ENCODE assay signal across 9 cellular contexts in the genomic region with DNA sequence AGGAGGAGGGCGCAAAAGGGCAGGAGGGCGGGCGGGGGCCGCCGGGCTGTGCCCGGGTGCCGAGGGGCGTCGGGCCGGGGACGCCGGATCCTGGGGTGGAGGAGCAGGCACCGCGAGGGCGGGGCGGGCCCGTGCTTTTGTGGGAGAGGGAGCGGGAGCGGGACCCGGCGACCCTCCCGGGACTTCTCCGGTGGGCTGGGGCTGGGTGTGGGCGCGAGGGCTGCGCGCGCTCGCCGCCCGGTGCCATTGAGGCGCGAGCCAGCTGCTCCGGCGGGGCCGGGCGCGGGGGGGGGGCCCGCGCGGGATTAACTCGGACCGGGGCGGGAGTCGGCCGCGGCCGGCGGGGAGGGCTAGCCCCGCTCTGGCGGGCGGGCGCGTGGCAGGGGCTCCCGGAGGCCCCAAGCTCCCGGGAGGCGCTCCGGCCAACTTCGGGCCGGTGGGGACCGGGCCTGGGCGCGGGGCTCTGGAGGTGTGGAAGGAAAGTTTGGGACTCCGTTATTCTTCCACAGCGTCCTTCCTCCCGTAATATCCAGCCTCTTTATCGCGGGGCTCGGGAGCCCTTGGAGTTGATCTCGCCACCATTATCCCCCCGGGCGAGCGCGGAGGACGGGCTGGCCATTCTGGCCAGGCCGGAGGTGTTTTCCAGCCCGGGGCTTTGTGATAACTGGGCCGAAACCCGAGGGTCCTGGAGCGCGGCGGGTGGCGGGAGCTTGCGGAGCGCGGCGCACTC. TPM values are rescaled to one million over a fixed set of nuclear protein-coding genes. Genes with fewer than 3 reads are reported as not detected.
DNase-seq lines count a peak whose midpoint lies in the region; FAIRE-seq and TF ChIP-seq lines count a peak whose summit lies in the region.
"Had no signal": no experiment of that assay in that cellular context is flagged by ENCODE, and none has a peak within 500 bp of the region (broad histone marks: within the 10 kb centered on the region; RNA-seq: fewer than 3 reads in every experiment).

No MANE protein-coding gene starts in this region.

- H4K20me1 ChIP-seq in Loucy (ENCODE audit: insufficient read depth, low read length, poor library complexity, severe bottlenecking): no peaks in the 10 kb centered on the region
- no peaks in the 10 kb centered on the region for H4K20me1 ChIP-seq in neural cell (ENCODE audit: insufficient read depth)

- H3F3A ChIP-seq in Loucy (ENCODE audit: low read depth) (no peaks in the 10 kb centered on the region), neural cell (ENCODE audit: insufficient read depth, low read length, poor library complexity, severe bottlenecking) (no peaks in the 10 kb centered on the region)

- peaks cover 27% of the 10 kb centered on the region for H3K4me1 Mint-ChIP-seq in activated naive CD4-positive, alpha-beta T cell treated with anti-CD3 and anti-CD28 coated beads, Interleukin-2, amount 10 ng/mL, durations not matched to agents 7 days and 5 days

- H3K27ac ChIP-seq in C4-2B (peak overlapping the region; percentile 46), esophagus (ENCODE audit: low read depth in 2 of 2, low read length in 1 of 2) (no peak overlapping the region), neural cell (ENCODE audit: low read length) (no peak overlapping the region)
- H3K27ac ChIP-seq: neutrophil had no signal

- no peak overlapping the region for H3K4me3 Mint-ChIP-seq in activated naive CD4-positive, alpha-beta T cell treated with anti-CD3 and anti-CD28 coated beads, Interleukin-2, amount 10 ng/mL, durations not matched to agents 7 days and 5 days

- no peaks in the 10 kb centered on the region for H3K9me3 Mint-ChIP-seq in activated naive CD4-positive, alpha-beta T cell treated with anti-CD3 and anti-CD28 coated beads, Interleukin-2, amount 10 ng/mL, durations not matched to agents 7 days and 5 days

- no peaks in the 10 kb centered on the region for H3K79me2 ChIP-seq in Loucy (ENCODE audit: insufficient read depth, low read length)
- H3K79me2 ChIP-seq in neural cell (replicated peaks; ENCODE audit: insufficient read depth, low read length): peaks cover 50% of the 10 kb centered on the region

- peaks cover 76% of the 10 kb centered on the region for H3K27me3 Mint-ChIP-seq in activated naive CD4-positive, alpha-beta T cell treated with anti-CD3 and anti-CD28 coated beads, Interleukin-2, amount 10 ng/mL, durations not matched to agents 7 days and 5 days

- DNase-seq in stimulated activated naive CD4-positive, alpha-beta T cell (lab: John Stamatoyannopoulos, UW): no peak
- DNase-seq in 8988T (no peak), RCC 7860 (ENCODE audit: low spot score) (no peak)
- no peak for DNase-seq in activated naive CD4-positive, alpha-beta T cell treated with anti-CD3 and anti-CD28 coated beads, Interleukin-2, amount 10 ng/mL, durations not matched to agents 7 days and 5 days

- no peaks in the 10 kb centered on the region for H3K27me3 ChIP-seq in Loucy (ENCODE audit: insufficient read depth, low read length, poor library complexity, severe bottlenecking)
- peaks cover 0 to 24% of the 10 kb centered on the region in 2 donors for H3K27me3 ChIP-seq in esophagus (ENCODE audit: control insufficient read depth in 1 of 2, insufficient read depth in 2 of 2, low read length in 2 of 2)
- H3K27me3 ChIP-seq in neural cell (ENCODE audit: insufficient read depth, low read depth, low read length): no peaks in the 10 kb centered on the region

- H3K36me3 ChIP-seq in Loucy (ENCODE audit: insufficient read depth, low read length) (no peaks in the 10 kb centered on the region), esophagus (ENCODE audit: control insufficient read depth in 2 of 2, insufficient read depth in 2 of 2, low read length in 1 of 2) (no peaks in the 10 kb centered on the region), neural cell (ENCODE audit: insufficient read depth, low read length) (no peaks in the 10 kb centered on the region)
- H3K36me3 ChIP-seq: neutrophil had no signal

- WGBS in esophagus, 2 donors: 2% methylated on average over 43 to 87 of the region's 87 CpGs

- H2AFZ ChIP-seq in Loucy (ENCODE audit: low read length) (peak overlapping the region; percentile 55; the same call in 1 of the 2 replicates), neural cell (ENCODE audit: low read depth, low read length) (peak overlapping the region; percentile 12)

- TF ChIP-seq EP300 in neural cell (conservative IDR thresholded peaks at IDR 0.05; ENCODE audit: poor library complexity, severe bottlenecking): peak; percentile 5

- FAIRE-seq in RCC 7860 (lab: Jason Lieb, UNC): no peak

- TF ChIP-seq CTCF in C4-2B (conservative IDR thresholded peaks at IDR 0.05) (no peak), Loucy (conservative IDR thresholded peaks at IDR 0.05; ENCODE audit: low read length) (no peak), neural cell (IDR thresholded peaks at IDR 0.05; ENCODE audit: poor library complexity, severe bottlenecking) (no peak)

- H3K4me2 ChIP-seq in Loucy (ENCODE audit: low read depth, low read length, poor library complexity, severe bottlenecking) (peak overlapping the region; percentile 59), neural cell (ENCODE audit: low read length) (peak overlapping the region; percentile 74)

- H3K4me3 ChIP-seq in Loucy (ENCODE audit: low read length, poor library complexity, severe bottlenecking) (peak overlapping the region; percentile 75), esophagus (ENCODE audit: low read depth in 1 of 2, low read length in 2 of 2) (peak overlapping the region; percentile 52 to 59), neural cell (ENCODE audit: low read length) (peak overlapping the region; percentile 90)

- no peaks in the 10 kb centered on the region for H3K9me3 ChIP-seq in Loucy (ENCODE audit: insufficient read depth, low read depth, low read length)
- H3K9me3 ChIP-seq in esophagus (ENCODE audit: control insufficient read depth in 2 of 2, insufficient read depth in 1 of 2, low read depth in 1 of 2, low read length in 1 of 2): no peaks in the 10 kb centered on the region
- H3K9me3 ChIP-seq in neural cell (ENCODE audit: low read length): no peaks in the 10 kb centered on the region
- H3K9me3 ChIP-seq: neutrophil had no signal

- H3K36me3 Mint-ChIP-seq in activated naive CD4-positive, alpha-beta T cell treated with anti-CD3 and anti-CD28 coated beads, Interleukin-2, amount 10 ng/mL, durations not matched to agents 7 days and 5 days: no peaks in the 10 kb centered on the region

- CTCF ChIA-PET in activated naive CD4-positive, alpha-beta T cell treated with anti-CD3 and anti-CD28 coated beads, Interleukin-2, amount 10 ng/mL, durations not matched to agents 7 days and 5 days (lab: Charles Lee): no interaction called here

- H3K27ac Mint-ChIP-seq in activated naive CD4-positive, alpha-beta T cell treated with anti-CD3 and anti-CD28 coated beads, Interleukin-2, amount 10 ng/mL, durations not matched to agents 7 days and 5 days: no peak overlapping the region

- TF ChIP-seq RAD21 in neural cell (conservative IDR thresholded peaks at IDR 0.05): peak; percentile 5

- H3K9me2 ChIP-seq in Loucy (replicated peaks; ENCODE audit: low read depth, low read length): no peaks in the 10 kb centered on the region
- H3K9me2 ChIP-seq in neural cell (ENCODE audit: insufficient read depth, low read length): no peaks in the 10 kb centered on the region

- peaks cover 19% of the 10 kb centered on the region for H3K4me1 ChIP-seq in Loucy (ENCODE audit: insufficient read depth, low read length, poor library complexity, severe bottlenecking)
- H3K4me1 ChIP-seq in esophagus (ENCODE audit: control insufficient read depth in 2 of 2, insufficient read depth in 2 of 2, low read length in 1 of 2): peaks cover 4 to 8% of the 10 kb centered on the region in 2 donors

- H3K9ac ChIP-seq in Loucy (ENCODE audit: low read depth, low read length, poor library complexity, severe bottlenecking): no peak overlapping the region
- H3K9ac ChIP-seq in neural cell (ENCODE audit: low read length): peak overlapping the region; percentile 63

TF ChIP-seq in neural cell, 6 proteins besides CTCF, POLR2A, EP300 and RAD21:
- TF ChIP-seq SMC3 (conservative IDR thresholded peaks at IDR 0.05; ENCODE audit: poor library complexity) (no peak), TAF1 (IDR thresholded peaks at IDR 0.05; ENCODE audit: low read depth) (peak; percentile 18)
- TF ChIP-seq, protein P1, sequence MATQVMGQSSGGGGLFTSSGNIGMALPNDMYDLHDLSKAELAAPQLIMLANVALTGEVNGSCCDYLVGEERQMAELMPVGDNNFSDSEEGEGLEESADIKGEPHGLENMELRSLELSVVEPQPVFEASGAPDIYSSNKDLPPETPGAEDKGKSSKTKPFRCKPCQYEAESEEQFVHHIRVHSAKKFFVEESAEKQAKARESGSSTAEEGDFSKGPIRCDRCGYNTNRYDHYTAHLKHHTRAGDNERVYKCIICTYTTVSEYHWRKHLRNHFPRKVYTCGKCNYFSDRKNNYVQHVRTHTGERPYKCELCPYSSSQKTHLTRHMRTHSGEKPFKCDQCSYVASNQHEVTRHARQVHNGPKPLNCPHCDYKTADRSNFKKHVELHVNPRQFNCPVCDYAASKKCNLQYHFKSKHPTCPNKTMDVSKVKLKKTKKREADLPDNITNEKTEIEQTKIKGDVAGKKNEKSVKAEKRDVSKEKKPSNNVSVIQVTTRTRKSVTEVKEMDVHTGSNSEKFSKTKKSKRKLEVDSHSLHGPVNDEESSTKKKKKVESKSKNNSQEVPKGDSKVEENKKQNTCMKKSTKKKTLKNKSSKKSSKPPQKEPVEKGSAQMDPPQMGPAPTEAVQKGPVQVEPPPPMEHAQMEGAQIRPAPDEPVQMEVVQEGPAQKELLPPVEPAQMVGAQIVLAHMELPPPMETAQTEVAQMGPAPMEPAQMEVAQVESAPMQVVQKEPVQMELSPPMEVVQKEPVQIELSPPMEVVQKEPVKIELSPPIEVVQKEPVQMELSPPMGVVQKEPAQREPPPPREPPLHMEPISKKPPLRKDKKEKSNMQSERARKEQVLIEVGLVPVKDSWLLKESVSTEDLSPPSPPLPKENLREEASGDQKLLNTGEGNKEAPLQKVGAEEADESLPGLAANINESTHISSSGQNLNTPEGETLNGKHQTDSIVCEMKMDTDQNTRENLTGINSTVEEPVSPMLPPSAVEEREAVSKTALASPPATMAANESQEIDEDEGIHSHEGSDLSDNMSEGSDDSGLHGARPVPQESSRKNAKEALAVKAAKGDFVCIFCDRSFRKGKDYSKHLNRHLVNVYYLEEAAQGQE (IDR thresholded peaks at IDR 0.05; ENCODE audit: borderline replicate concordance): no peak

RNA-seq across cellular contexts. Expression of a gene that starts 0.9 kb away (rescaled TPM):
- polyA plus RNA-seq in esophagus: under 1 TPM; 0.09 to 0.33 TPM
- polyA plus RNA-seq in neural cell: 2.1 TPM in 2 replicates
- polyA minus RNA-seq in neural cell: 6.1 and 7.6 TPM in 2 replicates
